In genomic region chr1:41360074-41361027, GRCh38 we compare ENCODE assay signal across 8 cellular contexts. TPM values are rescaled to one million over a fixed set of nuclear protein-coding genes. Genes with fewer than 3 reads are reported as not detected.
DNase-seq lines count a peak whose midpoint lies in the region; ATAC-seq and TF ChIP-seq lines count a peak whose summit lies in the region.

No MANE protein-coding gene starts in this region.

- peaks cover 21% of the 10 kb centered on the region for H3K4me1 ChIP-seq in smooth muscle cell (ENCODE audit: low read depth)

- H3K4me2 ChIP-seq in smooth muscle cell = peak overlapping the region; percentile 54

- no peak overlapping the region for H3K27ac Mint-ChIP-seq in activated CD4-positive, alpha-beta T cell treated with anti-CD3 and anti-CD28 coated beads for 36 hours

- no peaks in the 10 kb centered on the region for H3K36me3 Mint-ChIP-seq in activated CD4-positive, alpha-beta T cell treated with anti-CD3 and anti-CD28 coated beads for 36 hours (ENCODE audit: low read depth)

- CTCF ChIA-PET in activated CD4-positive, alpha-beta T cell treated with anti-CD3 and anti-CD28 coated beads for 36 hours (lab: Charles Lee) = interaction anchor here (0.6 to 1.0 kb wide), 5 partner anchors 55 to 1682 kb away, joined by 3 to 5 read pairs (median 3); no protein-coding TSS in a partner anchor

- peak overlapping the region; percentile 46 for H3K4me3 Mint-ChIP-seq in activated CD4-positive, alpha-beta T cell treated with anti-CD3 and anti-CD28 coated beads for 36 hours

- peaks cover 10% of the 10 kb centered on the region for H3K4me1 Mint-ChIP-seq in activated CD4-positive, alpha-beta T cell treated with anti-CD3 and anti-CD28 coated beads for 36 hours

- H3K4me3 ChIP-seq in iPS-11a (ENCODE audit: low read depth, low read length) = peak overlapping the region; percentile 6
- H3K4me3 ChIP-seq in smooth muscle cell = peak overlapping the region; percentile 65

- intact Hi-C loops in activated CD4-positive, alpha-beta T cell treated with anti-CD3 and anti-CD28 coated beads for 36 hours (cut with DNase I, micrococcal nuclease) = loop anchor here in 1 of 2 experiments (1.0 to 10.0 kb wide), 9 partner anchors 23 to 1407 kb away; partner anchors contain the start of genes C1orf50, CITED4, P3H1 and PPCS

- H3K9me3 ChIP-seq in smooth muscle cell (replicated peaks; ENCODE audit: low read depth) = no peaks in the 10 kb centered on the region

- 35% methylated on average over 19 of the region's 19 CpGs for WGBS in smooth muscle cell (ENCODE audit: low lambda C conversion rate)

- TF ChIP-seq CTCF in smooth muscle cell (IDR thresholded peaks at IDR 0.05; ENCODE audit: borderline replicate concordance, insufficient read depth, poor library complexity, severe bottlenecking) = no peak

- H4K20me1 ChIP-seq in smooth muscle cell (ENCODE audit: low read depth) = no peaks in the 10 kb centered on the region

- peaks cover 29% of the 10 kb centered on the region for H3K27me3 ChIP-seq in smooth muscle cell (ENCODE audit: low read depth)

- H3K9ac ChIP-seq in smooth muscle cell (ENCODE audit: low read depth) = no peak overlapping the region

- POLR2A ChIA-PET in activated CD4-positive, alpha-beta T cell treated with anti-CD3 and anti-CD28 coated beads for 36 hours (lab: Charles Lee) = interaction anchor here (0.5 to 1.3 kb wide), 2 partner anchors 22 to 555 kb away, joined by 4 to 6 read pairs; no protein-coding TSS in a partner anchor

- H3F3A ChIP-seq in smooth muscle cell (ENCODE audit: low read depth) = no peaks in the 10 kb centered on the region

- no peak for ATAC-seq in activated CD4-positive, alpha-beta T cell treated with anti-CD3 and anti-CD28 coated beads for 36 hours
- no peak for ATAC-seq in HG03565 (IDR thresholded peaks at IDR 0.05; ENCODE audit: unreplicated experiment)

- H3K79me2 ChIP-seq in smooth muscle cell (ENCODE audit: low read depth) = no peaks in the 10 kb centered on the region

- no peaks in the 10 kb centered on the region for H3K36me3 ChIP-seq in smooth muscle cell (ENCODE audit: low read depth)

- DNase-seq in activated CD4-positive, alpha-beta T cell treated with anti-CD3 and anti-CD28 coated beads for 36 hours = no peak
- DNase-seq in activated CD4-positive, alpha-beta T cell treated with anti-CD3 and anti-CD28 coated beads for 1 hour = no peak
- DNase-seq in SW480 (ENCODE audit: low spot score) (peak; percentile 88), smooth muscle cell (lab: John Stamatoyannopoulos, UW; ENCODE audit: unreplicated experiment) (no peak), KBM-7 (no peak), NCI-H345 (lab: John Stamatoyannopoulos, UW) (no peak)

- H2AFZ ChIP-seq in smooth muscle cell (ENCODE audit: low read depth) = no peak overlapping the region

- in situ Hi-C loops in KBM-7 (cut with MboI; ENCODE audit: low pct_unique_long_range_greater_than_20kb, low sequenced_read_pairs) = no loop called here

- H3K9me3 Mint-ChIP-seq in activated CD4-positive, alpha-beta T cell treated with anti-CD3 and anti-CD28 coated beads for 36 hours (ENCODE audit: low read depth) = no peaks in the 10 kb centered on the region

- H3K27me3 Mint-ChIP-seq in activated CD4-positive, alpha-beta T cell treated with anti-CD3 and anti-CD28 coated beads for 36 hours = peaks cover 24% of the 10 kb centered on the region

- no peak overlapping the region for H3K27ac ChIP-seq in smooth muscle cell (ENCODE audit: low read depth)

RNA-seq across cellular contexts. Expression of gene FOXO6, which starts 0.9 kb away (rescaled TPM):
- under 1 TPM in 1 of 2 experiments, not detected in 1; 0.09 TPM for total RNA-seq in activated CD4-positive, alpha-beta T cell treated with anti-CD3 and anti-CD28 coated beads for 36 hours
- total RNA-seq in smooth muscle cell = 0.85 and 0.99 TPM in 2 replicates
- polyA plus RNA-seq in smooth muscle cell = 1.7 and 2.3 TPM in 2 replicates
